Comparison of ENCODE assay signal across 7 cellular contexts in the genomic region with DNA sequence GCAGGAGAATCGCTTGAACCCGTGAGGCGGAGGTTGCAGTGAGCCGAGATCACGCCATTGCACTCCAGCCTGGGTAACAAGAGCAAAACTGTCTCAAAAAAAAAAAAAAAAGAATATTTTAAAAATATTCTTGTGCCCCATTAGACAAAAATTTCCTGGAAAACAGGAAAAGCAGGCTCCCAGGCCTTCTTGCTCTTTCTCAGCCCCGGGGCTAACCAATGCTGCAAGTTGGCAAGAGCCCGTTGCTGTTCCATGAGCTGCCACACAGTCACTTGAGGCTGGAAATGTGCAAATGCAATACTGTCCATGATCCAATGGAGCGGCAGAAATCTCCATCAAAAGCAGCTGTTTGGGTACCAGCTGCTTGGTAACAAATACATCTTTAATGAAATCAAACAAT.
"Had no signal": no experiment of that assay in that cellular context is flagged by ENCODE, and none has a peak within 500 bp of the region (broad histone marks: within the 10 kb centered on the region; RNA-seq: fewer than 3 reads in every experiment).

No MANE protein-coding gene starts in this region.

- H3K9ac ChIP-seq: GM23248 had no signal

- H3K4me1 ChIP-seq: HAP-1 had no signal

- DNase-seq: GM23248, GOT3, H7, HFFc6 had no signal

- H3K27ac ChIP-seq: GM23248 had no signal

- H2AFZ ChIP-seq: GM23248 had no signal

- H3K9me3 ChIP-seq: HAP-1 had no signal

- ATAC-seq: HCT116, HepG2 had no signal

- FAIRE-seq: HepG2 had no signal

- H3K4me3 ChIP-seq: GM23248, HAP-1 had no signal

- H3K36me3 ChIP-seq: HAP-1 had no signal
